ENCODE assay signal across 20 cellular contexts in genomic region chr9:7094576-7094975, GRCh38.
DNase-seq lines count a peak whose midpoint lies in the region; ATAC-seq lines count a peak whose summit lies in the region.
"Had no signal": no experiment of that assay in that cellular context is flagged by ENCODE, and none has a peak within 500 bp of the region (broad histone marks: within the 10 kb centered on the region; RNA-seq: fewer than 3 reads in every experiment).

No MANE protein-coding gene starts in this region.

- ATAC-seq in GM21529 (IDR thresholded peaks at IDR 0.05; ENCODE audit: unreplicated experiment), result peak; percentile 9
- peak; percentile 14 for ATAC-seq in HG03378 (IDR thresholded peaks at IDR 0.05; ENCODE audit: unreplicated experiment)
- ATAC-seq: activated CD4-positive, alpha-beta T cell treated with anti-CD3 and anti-CD28 coated beads for 36 hours; CD8-positive, alpha-beta T cell had no signal

- no peak overlapping the region for H3K4me3 ChIP-seq in BLaER1 treated with 17β-estradiol and CSF1 and Interleukin-3, amounts not matched to agents 10 nM and 100 nM
- H3K4me3 ChIP-seq: left ventricle myocardium inferior, vagina had no signal

- no peaks in the 10 kb centered on the region for H3K9me3 Mint-ChIP-seq in T-helper 2 cell treated with Interferon-gamma antibody and Interleukin-4, amounts not matched to agents 5 μg/mL and 100 μg/mL, for 36 hours

- peaks cover 10% of the 10 kb centered on the region for H3K4me1 Mint-ChIP-seq in T-helper 2 cell treated with Interferon-gamma antibody and Interleukin-4, amounts not matched to agents 5 μg/mL and 100 μg/mL, for 36 hours (ENCODE audit: low read depth)
- H3K4me1 Mint-ChIP-seq: activated CD4-positive, alpha-beta T cell treated with anti-CD3 and anti-CD28 coated beads for 36 hours had no signal

- peaks cover 9 to 16% (median 14%) of the 10 kb centered on the region in 11 experiments; a peak in 21 of 22 replicates for H3K9me3 ChIP-seq in BLaER1 treated with 17β-estradiol and CSF1 and Interleukin-3, amounts not matched to agents 10 nM and 100 nM (replicated peaks in 1 of 11)
- H3K9me3 ChIP-seq: vagina had no signal

- no peak overlapping the region for H3K9ac ChIP-seq in BLaER1 treated with 17β-estradiol and CSF1 and Interleukin-3, amounts not matched to agents 10 nM and 100 nM

- no peak overlapping the region for H3K4me3 Mint-ChIP-seq in T-helper 2 cell treated with Interferon-gamma antibody and Interleukin-4, amounts not matched to agents 5 μg/mL and 100 μg/mL, for 36 hours
- H3K4me3 Mint-ChIP-seq: activated CD4-positive, alpha-beta T cell treated with anti-CD3 and anti-CD28 coated beads for 36 hours; CD8-positive, alpha-beta T cell had no signal

- peak overlapping the region in 2 of 11 experiments; percentile 0 to 11; a peak in 1 of 22 replicates for H3K27ac ChIP-seq in BLaER1 treated with 17β-estradiol and CSF1 and Interleukin-3, amounts not matched to agents 10 nM and 100 nM
- H3K27ac ChIP-seq: left ventricle myocardium inferior, RWPE1, vagina had no signal

- H3K27me3 ChIP-seq in BLaER1 treated with 17β-estradiol and CSF1 and Interleukin-3, amounts not matched to agents 10 nM and 100 nM, result no peaks in the 10 kb centered on the region
- H3K27me3 ChIP-seq: vagina had no signal

- peaks cover 0 to 6% (median 0%) of the 10 kb centered on the region in 11 experiments; a peak in 1 of 22 replicates for H4K20me1 ChIP-seq in BLaER1 treated with 17β-estradiol and CSF1 and Interleukin-3, amounts not matched to agents 10 nM and 100 nM

- peaks cover 0 to 55% (median 26%) of the 10 kb centered on the region in 11 experiments; a peak in 14 of 22 replicates for H3K36me3 ChIP-seq in BLaER1 treated with 17β-estradiol and CSF1 and Interleukin-3, amounts not matched to agents 10 nM and 100 nM
- H3K36me3 ChIP-seq: left ventricle myocardium inferior, vagina had no signal

- no peaks in the 10 kb centered on the region for H3K27me3 Mint-ChIP-seq in T-helper 2 cell treated with Interferon-gamma antibody and Interleukin-4, amounts not matched to agents 5 μg/mL and 100 μg/mL, for 36 hours (ENCODE audit: low read depth)
- H3K27me3 Mint-ChIP-seq: activated CD4-positive, alpha-beta T cell treated with anti-CD3 and anti-CD28 coated beads for 36 hours had no signal

- peak overlapping the region in 10 of 11 experiments; percentile 5 to 57 (median 42); a peak in 17 of 22 replicates for H3K4me2 ChIP-seq in BLaER1 treated with 17β-estradiol and CSF1 and Interleukin-3, amounts not matched to agents 10 nM and 100 nM

- peak; percentile 30 for DNase-seq in left kidney (ENCODE audit: low read depth, low spot score)
- DNase-seq in T-helper 2 cell treated with Interferon-gamma antibody and Interleukin-4, amounts not matched to agents 5 μg/mL and 100 μg/mL, for 36 hours (ENCODE audit: low spot score), result no peak
- no peak for DNase-seq in cardiac septum (ENCODE audit: low spot score)
- no peak for DNase-seq in NCI-H2196 treated with DMSO at 0.1 percent for 48 hours (lab: John Stamatoyannopoulos, UW; ENCODE audit: unreplicated experiment)
- DNase-seq in activated CD4-positive, CD25-positive, alpha-beta regulatory T cell treated with anti-CD3 and anti-CD28 coated beads, Interleukin-2, amount 50 U/mL, for 72 hours, result no peak
- DNase-seq: activated CD4-positive, alpha-beta T cell treated with anti-CD3 and anti-CD28 coated beads for 36 hours; activated effector memory CD4-positive, alpha-beta T cell treated with anti-CD3 and anti-CD28 coated beads, Interleukin-2, amount 50 U/mL, for 16 hours; CD8-positive, alpha-beta T cell; central memory CD4-positive, alpha-beta T cell; GOT3; hippocampal formation; KBM-7; left ventricle myocardium inferior; occipital lobe; stimulated activated naive CD4-positive, alpha-beta T cell treated with Interleukin-2 at 50 U/mL for 16 hours had no signal

- no peak overlapping the region for H3K27ac Mint-ChIP-seq in T-helper 2 cell treated with Interferon-gamma antibody and Interleukin-4, amounts not matched to agents 5 μg/mL and 100 μg/mL, for 36 hours
- H3K27ac Mint-ChIP-seq: activated CD4-positive, alpha-beta T cell treated with anti-CD3 and anti-CD28 coated beads for 36 hours; CD8-positive, alpha-beta T cell had no signal

- H3K36me3 Mint-ChIP-seq in T-helper 2 cell treated with Interferon-gamma antibody and Interleukin-4, amounts not matched to agents 5 μg/mL and 100 μg/mL, for 36 hours (ENCODE audit: low read depth), result peaks cover 33% of the 10 kb centered on the region

- H3K4me1 ChIP-seq in BLaER1 treated with 17β-estradiol and CSF1 and Interleukin-3, amounts not matched to agents 10 nM and 100 nM, result peaks cover 11 to 22% (median 13%) of the 10 kb centered on the region in 10 experiments; a peak in 18 of 20 replicates

- intact Hi-C loops in cardiac septum (cut with DNase I), result no loop called here
